ENCODE assay signal across 21 cellular contexts in the genomic region with DNA sequence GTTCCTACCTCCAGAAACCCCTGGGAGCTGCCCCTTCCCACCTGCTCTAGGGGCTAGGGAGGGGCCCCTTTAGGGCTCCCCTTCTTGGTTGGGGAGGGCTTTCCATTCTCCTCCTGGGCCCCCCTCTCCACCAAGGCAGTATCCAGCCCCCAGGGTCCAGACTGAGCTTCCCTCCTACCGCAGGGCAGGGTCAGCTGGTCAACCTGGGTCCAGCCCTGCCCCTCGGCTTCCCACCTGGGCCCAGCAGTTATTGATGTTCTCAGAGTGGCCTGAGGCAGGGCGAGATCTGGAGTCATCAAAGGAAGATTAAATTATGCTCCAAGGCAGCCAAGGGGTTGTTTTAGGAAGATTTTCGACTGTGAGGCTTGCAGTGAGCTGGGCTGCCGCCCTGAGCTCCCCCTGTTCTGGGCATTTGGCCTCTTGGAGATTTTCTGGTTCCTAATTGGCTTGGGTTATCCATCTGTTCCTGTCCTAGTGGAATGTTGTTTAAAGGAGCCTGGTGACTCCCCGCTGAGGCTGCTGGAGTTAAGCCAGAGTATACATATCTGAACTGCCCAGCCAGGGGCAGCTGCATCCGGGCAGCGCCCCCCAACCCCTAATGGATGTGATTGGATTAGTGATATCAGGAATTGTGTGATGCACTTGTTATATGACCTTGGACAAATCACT. TPM values are rescaled to one million over a fixed set of nuclear protein-coding genes. Genes with fewer than 3 reads are reported as not detected.
DNase-seq lines count a peak whose midpoint lies in the region; ATAC-seq and TF ChIP-seq lines count a peak whose summit lies in the region.
"Had no signal": no experiment of that assay in that cellular context is flagged by ENCODE, and none has a peak within 500 bp of the region (broad histone marks: within the 10 kb centered on the region; RNA-seq: fewer than 3 reads in every experiment).

No MANE protein-coding gene starts in this region.

- no peak overlapping the region for H2BK20ac ChIP-seq in IMR-90 (ENCODE audit: low read depth, low read length)

- H3K4me3 ChIP-seq in IMR-90 (ENCODE audit: insufficient read depth, low read depth, low read length) (no peak overlapping the region), esophagus squamous epithelium (no peak overlapping the region)
- H3K4me3 ChIP-seq: esophagus muscularis mucosa, skin epidermis had no signal

- no peak overlapping the region for H2BK15ac ChIP-seq in IMR-90 (ENCODE audit: low read depth, low read length)

- H4K91ac ChIP-seq in IMR-90 (ENCODE audit: insufficient read depth, low read depth, low read length) = no peak overlapping the region

- H3K27ac ChIP-seq in IMR-90 (ENCODE audit: insufficient read depth, low read length) (no peak overlapping the region), esophagus squamous epithelium (no peak overlapping the region)
- H3K27ac ChIP-seq: esophagus muscularis mucosa, skin epidermis had no signal

- H2AK5ac ChIP-seq in IMR-90 (ENCODE audit: low read depth, low read length) = no peak overlapping the region

- H2AFZ ChIP-seq in IMR-90 (replicated peaks; ENCODE audit: low read length, poor library complexity) = peak overlapping the region; percentile 7

- H3K4me2 ChIP-seq in IMR-90 (ENCODE audit: low read depth, low read length) = no peak overlapping the region

- H3K27me3 ChIP-seq in IMR-90 (ENCODE audit: control insufficient read depth, insufficient read depth, low read length) (peaks cover 37% of the 10 kb centered on the region), esophagus squamous epithelium (peaks cover 0 to 40% (median 0%) of the 10 kb centered on the region in 4 donors)

- H3K4me1 ChIP-seq in IMR-90 (ENCODE audit: control insufficient read depth, insufficient read depth, low read length) (no peaks in the 10 kb centered on the region), esophagus squamous epithelium (peaks cover 0 to 15% (median 0%) of the 10 kb centered on the region in 3 donors)

- no peak overlapping the region for H2AK9ac ChIP-seq in IMR-90 (replicated peaks; ENCODE audit: low read depth, low read length, poor library complexity)

- ATAC-seq in IMR-90 (ENCODE audit: low read depth) = peak; percentile 44
- ATAC-seq in HG02623 (IDR thresholded peaks at IDR 0.05; ENCODE audit: unreplicated experiment) = no peak
- ATAC-seq: activated CD4-positive, alpha-beta T cell treated with anti-CD3 and anti-CD28 coated beads for 36 hours; left lobe of liver; naive thymus-derived CD8-positive, alpha-beta T cell had no signal

- BruUV-seq in IMR-90 (replicated peaks; lab: Mats Ljungman, UMichigan) = no TSS peak

- H3K4ac ChIP-seq in IMR-90 (ENCODE audit: low read depth, low read length) = no peak overlapping the region

- CTCF ChIA-PET in IMR-90 (lab: Yijun Ruan, JAX) = no interaction called here

- no peak overlapping the region for H2BK5ac ChIP-seq in IMR-90 (ENCODE audit: low read depth, low read length, poor library complexity, severe bottlenecking)

- intact Hi-C loops in IMR-90 (cut with micrococcal nuclease) = no loop called here
- intact Hi-C loops in esophagus squamous epithelium (cut with DNase I) = no loop called here

- H4K20me1 ChIP-seq in IMR-90 (ENCODE audit: insufficient read depth, low read length) = no peaks in the 10 kb centered on the region

- H3K9ac ChIP-seq in IMR-90 (ENCODE audit: low read depth, low read length) = no peak overlapping the region

- POLR2A ChIA-PET in IMR-90 (lab: Charles Lee; ENCODE audit: unreplicated experiment) = no interaction called here

- 20% methylated on average over 1 of the region's 8 CpGs; no CpG with 5 or more reads in 1 of the 2 experiments for WGBS in IMR-90 (ENCODE audit: extremely low coverage in 2 of 2, insufficient read length in 1 of 2), 2 experiments
- 6 to 17% methylated on average over 3 to 6 of the region's 8 CpGs for WGBS in esophagus squamous epithelium, 2 donors

- H3K9me3 ChIP-seq in IMR-90 (ENCODE audit: control insufficient read depth, insufficient read depth, low read length) (no peaks in the 10 kb centered on the region), esophagus squamous epithelium (no peaks in the 10 kb centered on the region)
- H3K9me3 ChIP-seq: Caco-2, esophagus muscularis mucosa had no signal

- H2BK120ac ChIP-seq in IMR-90 (ENCODE audit: low read depth, low read length) = no peak overlapping the region

- no peak overlapping the region for H4K5ac ChIP-seq in IMR-90 (ENCODE audit: low read depth, low read length)

- H3K23ac ChIP-seq in IMR-90 (ENCODE audit: low read depth, low read length) = no peak overlapping the region

- in situ Hi-C loops in IMR-90 (cut with MboI; ENCODE audit: low sequenced_read_pairs) = no loop called here

- H3K18ac ChIP-seq in IMR-90 (ENCODE audit: low read depth, low read length) = no peak overlapping the region

- no peak for TF ChIP-seq RAD21 in IMR-90 (IDR thresholded peaks at IDR 0.05; ENCODE audit: low read length)

- TF ChIP-seq POLR2A in IMR-90 (IDR thresholded peaks at IDR 0.05; ENCODE audit: low read depth, low read length) (no peak), esophagus squamous epithelium (IDR thresholded peaks at IDR 0.05) (no peak)

- TF ChIP-seq CTCF in IMR-90 (conservative IDR thresholded peaks at IDR 0.05; ENCODE audit: low read depth, low read length) (no peak), esophagus squamous epithelium (IDR thresholded peaks at IDR 0.05) (no peak)

- H4K8ac ChIP-seq in IMR-90 (ENCODE audit: low read depth in 2 of 2, low read length in 2 of 2) = no peak overlapping the region

- H3K79me1 ChIP-seq in IMR-90 (ENCODE audit: low read depth in 1 of 2, low read length in 2 of 2) = no peaks in the 10 kb centered on the region

- dilution Hi-C loops in IMR-90 (cut with HindIII; ENCODE audit: low sequenced_read_pairs, unreplicated experiment) = no loop called here

- no peak overlapping the region for H3K56ac ChIP-seq in IMR-90 (ENCODE audit: extremely low read depth, insufficient read depth, low read length)

- H3K14ac ChIP-seq in IMR-90 (replicated peaks; ENCODE audit: low read depth, low read length) = no peak overlapping the region

- peak; percentile 49 for DNase-seq in A172 (ENCODE audit: low spot score)
- no peak for DNase-seq in IMR-90
- peak; percentile 98 for DNase-seq in NCI-H82 treated with DMSO at 0.1 percent for 48 hours (lab: John Stamatoyannopoulos, UW; ENCODE audit: unreplicated experiment)
- DNase-seq in lung microvascular endothelial cell (ENCODE audit: low read depth in 2 of 2) = peak; percentile 64 to 69
- DNase-seq in NOMO-1 treated with dmso at 0.1 percent for 144 hours (lab: John Stamatoyannopoulos, UW; ENCODE audit: unreplicated experiment) = no peak
- no peak for DNase-seq in esophagus squamous epithelium (lab: John Stamatoyannopoulos, UW)
- DNase-seq in ureter (ENCODE audit: low spot score) = no peak
- DNase-seq: ACHN; activated CD4-positive, alpha-beta T cell treated with anti-CD3 and anti-CD28 coated beads for 36 hours; activated T-cell treated with anti-CD3 and anti-CD28 coated beads for 4 hours; GOT3; hippocampal formation; KG1; naive thymus-derived CD8-positive, alpha-beta T cell; NCI-H2107 had no signal

- H3K36me3 ChIP-seq in IMR-90 (ENCODE audit: control insufficient read depth, insufficient read depth, low read length) (no peaks in the 10 kb centered on the region), esophagus squamous epithelium (no peaks in the 10 kb centered on the region)
- H3K36me3 ChIP-seq: esophagus muscularis mucosa had no signal

- H3K9me1 ChIP-seq in IMR-90 (ENCODE audit: insufficient read depth, low read length) = no peaks in the 10 kb centered on the region

TF ChIP-seq in IMR-90, 13 proteins besides CTCF, POLR2A, EP300 and RAD21:
- TF ChIP-seq USF2 (IDR thresholded peaks at IDR 0.05; ENCODE audit: low read depth, low read length) (no peak), NFE2L2 (IDR thresholded peaks at IDR 0.05; ENCODE audit: low read depth, low read length) (no peak), CEBPB (IDR thresholded peaks at IDR 0.05; ENCODE audit: low read depth, low read length) (no peak), RFX5 (IDR thresholded peaks at IDR 0.05; ENCODE audit: low read depth, low read length) (no peak), MAFK (IDR thresholded peaks at IDR 0.05; ENCODE audit: low read depth, low read length) (no peak)
- TF ChIP-seq, protein P1, sequence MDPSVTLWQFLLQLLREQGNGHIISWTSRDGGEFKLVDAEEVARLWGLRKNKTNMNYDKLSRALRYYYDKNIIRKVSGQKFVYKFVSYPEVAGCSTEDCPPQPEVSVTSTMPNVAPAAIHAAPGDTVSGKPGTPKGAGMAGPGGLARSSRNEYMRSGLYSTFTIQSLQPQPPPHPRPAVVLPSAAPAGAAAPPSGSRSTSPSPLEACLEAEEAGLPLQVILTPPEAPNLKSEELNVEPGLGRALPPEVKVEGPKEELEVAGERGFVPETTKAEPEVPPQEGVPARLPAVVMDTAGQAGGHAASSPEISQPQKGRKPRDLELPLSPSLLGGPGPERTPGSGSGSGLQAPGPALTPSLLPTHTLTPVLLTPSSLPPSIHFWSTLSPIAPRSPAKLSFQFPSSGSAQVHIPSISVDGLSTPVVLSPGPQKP (IDR thresholded peaks at IDR 0.05; ENCODE audit: borderline replicate concordance, low read depth, low read length) = no peak
TF ChIP-seq in IMR-90: peak in this region for 0.

RNA-seq across cellular contexts. Expression of gene SLC22A8, which starts 1.8 kb away (rescaled TPM):
- not detected in 2 replicates for total RNA-seq in A172 (2014; rRNA removed; shearing (Covaris generic))
- total RNA-seq in IMR-90 (2012; rRNA removed) (not detected in 2 replicates), lung microvascular endothelial cell (not detected in 2 replicates), esophagus squamous epithelium (not detected), ureter (not detected)
- not detected in 2 replicates for polyA plus RNA-seq in IMR-90 (2012; rRNA removed)
- polyA plus RNA-seq in IMR-90 (2012; cell fraction: cytosol; rRNA removed) = not detected in 2 replicates
- not detected in 2 replicates for polyA plus RNA-seq in IMR-90 (2012; cell fraction: nucleus; rRNA removed; ENCODE audit: low replicate concordance)
- total RNA-seq: activated CD4-positive, alpha-beta T cell treated with anti-CD3 and anti-CD28 coated beads for 36 hours; Caco-2; chondrocyte; esophagus muscularis mucosa; left lobe of liver; naive thymus-derived CD8-positive, alpha-beta T cell had no signal
- polyA plus RNA-seq: naive thymus-derived CD8-positive, alpha-beta T cell had no signal

RNA-seq across cellular contexts. Expression of gene SLC22A6, which starts 32.7 kb away (rescaled TPM):
- not detected in 2 replicates for total RNA-seq in A172 (2014; rRNA removed; shearing (Covaris generic))
- total RNA-seq in IMR-90 (2012; rRNA removed) (not detected in 2 replicates), lung microvascular endothelial cell (not detected in 2 replicates), esophagus squamous epithelium (not detected), ureter (not detected)
- polyA plus RNA-seq in IMR-90 (2012; rRNA removed) = not detected in 2 replicates
- polyA plus RNA-seq in IMR-90 (2012; cell fraction: cytosol; rRNA removed) = not detected in 2 replicates
- not detected in 2 replicates for polyA plus RNA-seq in IMR-90 (2012; cell fraction: nucleus; rRNA removed; ENCODE audit: low replicate concordance)
- total RNA-seq: activated CD4-positive, alpha-beta T cell treated with anti-CD3 and anti-CD28 coated beads for 36 hours; Caco-2; chondrocyte; esophagus muscularis mucosa; left lobe of liver; naive thymus-derived CD8-positive, alpha-beta T cell had no signal
- polyA plus RNA-seq: naive thymus-derived CD8-positive, alpha-beta T cell had no signal

Comparison
In these comparisons a context has a peak if more than half of its experiments do, and no peak if none do; other contexts are left out.
1. DNase-seq: peak in A172 (single experiment), NCI-H82 treated with DMSO at 0.1 percent for 48 hours (single experiment) and lung microvascular endothelial cell (2 of 2); none in IMR-90 (single experiment), NOMO-1 treated with dmso at 0.1 percent for 144 hours (single experiment), esophagus squamous epithelium (single experiment) and ureter (single experiment).